Comparison of ENCODE assay signal across 8 cellular contexts in the genomic region with DNA sequence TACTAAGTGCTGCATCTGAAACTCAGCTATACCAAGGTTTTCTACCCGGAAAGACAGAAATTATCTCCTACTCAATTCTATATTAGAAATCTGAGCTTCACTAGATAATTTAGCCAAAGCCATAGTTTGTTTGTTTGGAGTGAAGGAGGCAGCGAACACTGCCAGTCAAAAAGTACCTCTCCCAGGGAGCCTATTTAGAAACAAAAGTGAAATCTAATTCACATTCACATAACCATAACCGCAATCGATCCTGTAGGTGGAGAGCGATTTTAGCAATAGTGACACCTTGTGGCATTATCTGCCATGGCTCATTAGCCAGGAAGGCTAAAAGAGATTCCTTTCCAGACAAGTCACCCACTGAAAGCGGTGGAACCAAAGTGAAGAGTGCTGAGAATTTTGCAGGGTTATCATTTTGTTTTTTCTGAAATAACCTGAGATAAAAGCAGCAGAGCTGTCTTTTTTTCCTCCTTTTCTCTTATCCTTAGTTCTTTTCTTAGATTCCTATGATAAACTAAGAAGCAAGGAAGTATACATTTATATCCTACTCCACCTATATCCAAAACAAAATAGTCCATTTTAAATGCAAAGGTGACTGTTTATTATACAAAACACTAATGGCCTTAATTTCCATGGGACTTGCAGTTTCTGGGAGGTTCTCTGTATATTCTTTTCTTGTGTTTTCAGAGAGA.
DNase-seq lines count a peak whose midpoint lies in the region; ATAC-seq and TF ChIP-seq lines count a peak whose summit lies in the region.

No MANE protein-coding gene starts in this region.

- peak; percentile 85 for ATAC-seq in CD4-positive, alpha-beta T cell (ENCODE audit: poor library complexity)
- ATAC-seq in GM19025 (IDR thresholded peaks at IDR 0.05; ENCODE audit: low read depth, unreplicated experiment) (peak; percentile 92), HG03135 (IDR thresholded peaks at IDR 0.05; ENCODE audit: unreplicated experiment) (peak; percentile 98), mucosa of descending colon (peak; percentile 80)
- ATAC-seq in stimulated activated naive CD8-positive, alpha-beta T cell treated with anti-CD3 and anti-CD28 coated beads, Interleukin-15, amount 100 ng/mL, for 72 hours: peak; percentile 88

- peaks cover 7% of the 10 kb centered on the region for H3K4me1 Mint-ChIP-seq in CD4-positive, alpha-beta T cell (ENCODE audit: low read depth)
- H3K4me1 Mint-ChIP-seq in endothelial cell (ENCODE audit: unreplicated experiment): peaks cover 8% of the 10 kb centered on the region
- peaks cover 11% of the 10 kb centered on the region for H3K4me1 Mint-ChIP-seq in stimulated activated naive CD8-positive, alpha-beta T cell treated with anti-CD3 and anti-CD28 coated beads, Interleukin-15, amount 100 ng/mL, for 72 hours

- peak in 5 of 10 experiments; percentile 4 to 22 (median 18) for DNase-seq in CD4-positive, alpha-beta T cell
- peak; percentile 69 for DNase-seq in NCI-H2196 (lab: John Stamatoyannopoulos, UW; ENCODE audit: unreplicated experiment)
- peak; percentile 63 for DNase-seq in endothelial cell (ENCODE audit: low spot score)
- peak in 1 of 3 donors; percentile 73 for DNase-seq in mucosa of descending colon
- peak; percentile 43 to 44 for DNase-seq in stimulated activated naive CD8-positive, alpha-beta T cell treated with anti-CD3 and anti-CD28 coated beads, Interleukin-15, amount 100 ng/mL, for 72 hours

- H3K4me3 ChIP-seq in WI38 (ENCODE audit: low read depth, low read length) (no peak overlapping the region), mucosa of descending colon (no peak overlapping the region)

- H3K27ac ChIP-seq in CD4-positive, alpha-beta T cell (ENCODE audit: low read depth, low read length): no peak overlapping the region

- CTCF ChIA-PET in CD4-positive, alpha-beta T cell (lab: Charles Lee): interaction anchor here (1.0 to 1.7 kb wide), 2 partner anchors 11 to 842 kb away, joined by 5 to 7 read pairs; no protein-coding TSS in a partner anchor

- no peaks in the 10 kb centered on the region for H3K36me3 ChIP-seq in mucosa of descending colon (ENCODE audit: low read depth)

- H3K27ac Mint-ChIP-seq in CD4-positive, alpha-beta T cell: no peak overlapping the region
- H3K27ac Mint-ChIP-seq in endothelial cell (ENCODE audit: unreplicated experiment): no peak overlapping the region
- peak overlapping the region; percentile 21 to 84 for H3K27ac Mint-ChIP-seq in stimulated activated naive CD8-positive, alpha-beta T cell treated with anti-CD3 and anti-CD28 coated beads, Interleukin-15, amount 100 ng/mL, for 72 hours

- H3K27me3 ChIP-seq in CD4-positive, alpha-beta T cell (ENCODE audit: control insufficient read depth, insufficient read depth, low read length): peaks cover 7% of the 10 kb centered on the region

- no peaks in the 10 kb centered on the region for H3K4me1 ChIP-seq in mucosa of descending colon (ENCODE audit: low read depth)

- H3K9me3 Mint-ChIP-seq in CD4-positive, alpha-beta T cell: no peaks in the 10 kb centered on the region
- H3K9me3 Mint-ChIP-seq in endothelial cell (ENCODE audit: unreplicated experiment): no peaks in the 10 kb centered on the region
- no peaks in the 10 kb centered on the region for H3K9me3 Mint-ChIP-seq in stimulated activated naive CD8-positive, alpha-beta T cell treated with anti-CD3 and anti-CD28 coated beads, Interleukin-15, amount 100 ng/mL, for 72 hours

- H3K9me3 ChIP-seq in CD4-positive, alpha-beta T cell (ENCODE audit: control insufficient read depth, low read length): no peaks in the 10 kb centered on the region
- no peaks in the 10 kb centered on the region for H3K9me3 ChIP-seq in mucosa of descending colon

- H3K4me3 Mint-ChIP-seq in CD4-positive, alpha-beta T cell: peak overlapping the region; percentile 78
- no peak overlapping the region for H3K4me3 Mint-ChIP-seq in endothelial cell (ENCODE audit: unreplicated experiment)
- peak overlapping the region; percentile 49 to 70 for H3K4me3 Mint-ChIP-seq in stimulated activated naive CD8-positive, alpha-beta T cell treated with anti-CD3 and anti-CD28 coated beads, Interleukin-15, amount 100 ng/mL, for 72 hours

- no peaks in the 10 kb centered on the region for H3K36me3 Mint-ChIP-seq in CD4-positive, alpha-beta T cell (ENCODE audit: low read depth)
- no peaks in the 10 kb centered on the region for H3K36me3 Mint-ChIP-seq in endothelial cell (ENCODE audit: low read depth, unreplicated experiment)

- POLR2A ChIA-PET in CD4-positive, alpha-beta T cell (lab: Charles Lee): no interaction called here

- H3K27me3 Mint-ChIP-seq in CD4-positive, alpha-beta T cell: peaks cover 42% of the 10 kb centered on the region
- H3K27me3 Mint-ChIP-seq in endothelial cell (ENCODE audit: unreplicated experiment): no peaks in the 10 kb centered on the region
- peaks cover 49% of the 10 kb centered on the region for H3K27me3 Mint-ChIP-seq in stimulated activated naive CD8-positive, alpha-beta T cell treated with anti-CD3 and anti-CD28 coated beads, Interleukin-15, amount 100 ng/mL, for 72 hours

- TF ChIP-seq CTCF in CD4-positive, alpha-beta T cell (IDR thresholded peaks at IDR 0.05): peak; percentile 72
- TF ChIP-seq CTCF in WI38 (IDR thresholded peaks at IDR 0.05; ENCODE audit: low read depth, low read length): peak; percentile 56; the same call in 1 of the 2 replicates
- TF ChIP-seq CTCF in endothelial cell (IDR thresholded peaks at IDR 0.05; ENCODE audit: unreplicated experiment): no peak
- TF ChIP-seq CTCF in mucosa of descending colon (IDR thresholded peaks at IDR 0.05): peak; percentile 71

- intact Hi-C loops in CD4-positive, alpha-beta T cell (cut with DNase I, micrococcal nuclease): loop anchor here (1.0 to 5.0 kb wide), 4 partner anchors 646 to 911 kb away; no protein-coding TSS in a partner anchor
- intact Hi-C loops in mucosa of descending colon (cut with DNase I, micrococcal nuclease): loop anchor here (2.0 to 10.0 kb wide), 2 partner anchors 183 to 185 kb away; a partner anchor contains a TSS

Comparison
In these comparisons a context has a peak if more than half of its experiments do, and no peak if none do; other contexts are left out.
1. H3K27ac Mint-ChIP-seq: peak in stimulated activated naive CD8-positive, alpha-beta T cell treated with anti-CD3 and anti-CD28 coated beads, Interleukin-15, amount 100 ng/mL, for 72 hours (2 of 2); none in CD4-positive, alpha-beta T cell (single experiment) and endothelial cell (single experiment).
2. Peak in every context shown above with its lines, with median percentiles within 50 percentile points of each other: ATAC-seq.